Comparison of ENCODE assay signal across 14 cellular contexts in genomic region chr10:133577037-133577436, GRCh38. TPM values are rescaled to one million over a fixed set of nuclear protein-coding genes. Genes with fewer than 3 reads are reported as not detected.
"Had no signal": no experiment of that assay in that cellular context is flagged by ENCODE, and none has a peak within 500 bp of the region (broad histone marks: within the 10 kb centered on the region; RNA-seq: fewer than 3 reads in every experiment).

No MANE protein-coding gene starts in this region.

RNA-seq across cellular contexts. Expression of gene SYCE1, which starts 11.7 kb away (rescaled TPM):
- total RNA-seq: activated B cell treated with CpG ODN at 0.5 μM for 24 hours; activated CD8-positive, alpha-beta T cell treated with anti-CD3 and anti-CD28 coated beads for 36 hours had no signal

RNA-seq across cellular contexts. Expression of gene FRG2B, which starts 49.6 kb away (rescaled TPM):
- total RNA-seq: activated B cell treated with CpG ODN at 0.5 μM for 24 hours; activated CD4-positive, alpha-beta memory T cell treated with anti-CD3 and anti-CD28 coated beads for 36 hours; activated CD4-positive, alpha-beta T cell treated with anti-CD3 and anti-CD28 coated beads, Interleukin-2, amount 10 ng/mL, durations not matched to agents 24 days and 14 days; activated CD8-positive, alpha-beta memory T cell treated with anti-CD3 and anti-CD28 coated beads for 36 hours; activated CD8-positive, alpha-beta T cell treated with anti-CD3 and anti-CD28 coated beads for 36 hours; activated naive CD4-positive, alpha-beta T cell treated with anti-CD3 and anti-CD28 coated beads for 36 hours; activated naive CD8-positive, alpha-beta T cell treated with anti-CD3 and anti-CD28 coated beads for 36 hours; activated T-cell treated with anti-CD3 and anti-CD28 coated beads, Interleukin-2, amount 50 U/mL, for 72 hours; adrenal gland; aorta; astrocyte; body of pancreas; breast epithelium; cardiac septum had no signal
- polyA plus RNA-seq: adrenal gland, aorta had no signal

RNA-seq across cellular contexts. Expression of gene CYP2E1, which starts 49.9 kb away (rescaled TPM):
- total RNA-seq: activated naive CD8-positive, alpha-beta T cell treated with anti-CD3 and anti-CD28 coated beads for 36 hours had no signal
